ENCODE assay signal across 11 cellular contexts in the genomic region with DNA sequence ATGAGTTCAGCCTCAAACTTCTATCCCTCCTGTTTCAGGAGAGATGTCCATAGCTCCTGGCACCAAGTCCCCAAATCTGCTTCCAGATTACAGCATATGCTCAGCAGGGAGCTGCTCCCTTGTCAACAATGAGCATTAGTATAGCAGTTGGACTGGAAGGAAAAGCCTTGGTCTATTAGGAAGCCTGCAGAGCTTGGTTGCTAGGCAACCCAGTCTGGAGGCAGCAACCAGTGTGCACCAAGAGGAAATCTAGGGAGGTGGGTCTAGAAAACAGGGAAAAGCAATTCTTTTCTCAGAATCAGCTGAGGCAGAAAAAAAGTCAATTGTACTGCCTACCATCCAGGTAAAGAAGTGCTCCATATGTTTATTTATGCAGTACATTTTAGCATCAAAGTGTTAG.
A peak's percentile ranks its signal among the peaks of the same experiment; 100 is the strongest.
DNase-seq lines count a peak whose midpoint lies in the region; ATAC-seq and TF ChIP-seq lines count a peak whose summit lies in the region.
"Had no signal": no experiment of that assay in that cellular context is flagged by ENCODE, and none has a peak within 500 bp of the region (broad histone marks: within the 10 kb centered on the region; RNA-seq: fewer than 3 reads in every experiment).

No MANE protein-coding gene starts in this region.

- CTCF ChIA-PET in RWPE1 (lab: Yijun Ruan, JAX): interaction anchor here (0.6 kb wide), 1 partner anchor 74 kb away, joined by 3 read pairs; no protein-coding TSS in a partner anchor

- ATAC-seq in GM18873 (IDR thresholded peaks at IDR 0.05; ENCODE audit: low FRiP score, unreplicated experiment) (no peak), GM21619 (IDR thresholded peaks at IDR 0.05; ENCODE audit: unreplicated experiment) (no peak)
- ATAC-seq: left colon had no signal

- H3K4me2 ChIP-seq in hepatocyte: no peak overlapping the region

- no peak overlapping the region for H2AFZ ChIP-seq in hepatocyte

- no peaks in the 10 kb centered on the region for H3K27me3 ChIP-seq in hepatocyte
- H3K27me3 ChIP-seq: ovary had no signal

- DNase-seq in NCI-H82 (lab: John Stamatoyannopoulos, UW): peak; percentile 62
- no peak for DNase-seq in NCI-H82 treated with DMSO at 0.1 percent for 48 hours (lab: John Stamatoyannopoulos, UW; ENCODE audit: unreplicated experiment)
- peak; percentile 50 for DNase-seq in NCI-H524 treated with DMSO at 0.1 percent for 48 hours (lab: John Stamatoyannopoulos, UW)
- DNase-seq in hepatocyte (ENCODE audit: low spot score): peak; percentile 38
- peak; percentile 60 for DNase-seq in superior temporal gyrus (ENCODE audit: extremely low spot score)
- DNase-seq in RWPE1 (ENCODE audit: low spot score): no peak
- DNase-seq: left colon, ovary had no signal

- H3K9me2 ChIP-seq in hepatocyte (replicated peaks; ENCODE audit: insufficient read depth): no peaks in the 10 kb centered on the region

- no peaks in the 10 kb centered on the region for H3K36me3 ChIP-seq in hepatocyte (replicated peaks; ENCODE audit: insufficient read depth, low read depth)
- H3K36me3 ChIP-seq: ovary had no signal

- POLR2A ChIA-PET in RWPE1 (lab: Yijun Ruan, JAX; ENCODE audit: low non-redundant PET): no interaction called here

- no peaks in the 10 kb centered on the region for H3K4me1 ChIP-seq in hepatocyte (ENCODE audit: insufficient read depth)

- TF ChIP-seq CTCF in hepatocyte (IDR thresholded peaks at IDR 0.05; ENCODE audit: poor library complexity) (no peak), RWPE1 (conservative IDR thresholded peaks at IDR 0.05; ENCODE audit: low read depth) (no peak)

- H3K79me2 ChIP-seq in hepatocyte: no peaks in the 10 kb centered on the region

- H4K20me1 ChIP-seq in hepatocyte (ENCODE audit: insufficient read depth, poor library complexity, severe bottlenecking): no peaks in the 10 kb centered on the region

- H3K9me3 ChIP-seq in hepatocyte (ENCODE audit: low read depth): no peaks in the 10 kb centered on the region
- H3K9me3 ChIP-seq: ovary had no signal

- no peak overlapping the region for H3K4me3 ChIP-seq in hepatocyte
- H3K4me3 ChIP-seq: ovary had no signal

- H3K27ac ChIP-seq in hepatocyte: no peak overlapping the region
- H3K27ac ChIP-seq in RWPE1: no peak overlapping the region
- H3K27ac ChIP-seq: ovary, VCaP had no signal

Comparison
In these comparisons a context has a peak if more than half of its experiments do, and no peak if none do; other contexts are left out.
1. DNase-seq: peak in NCI-H82 (single experiment), NCI-H524 treated with DMSO at 0.1 percent for 48 hours (single experiment), hepatocyte (single experiment) and superior temporal gyrus (single experiment); none in NCI-H82 treated with DMSO at 0.1 percent for 48 hours (single experiment) and RWPE1 (single experiment).